18 cellular contexts compared by ENCODE assay signal in genomic region chr1:29549001-29549400, GRCh38.
"Had no signal": no experiment of that assay in that cellular context is flagged by ENCODE, and none has a peak within 500 bp of the region (broad histone marks: within the 10 kb centered on the region; RNA-seq: fewer than 3 reads in every experiment).

No MANE protein-coding gene starts in this region.

- H3K27me3 Mint-ChIP-seq: activated CD4-positive, alpha-beta T cell treated with anti-CD3 and anti-CD28 coated beads for 36 hours; activated naive CD8-positive, alpha-beta T cell treated with anti-CD3 and anti-CD28 coated beads, Interleukin-2, amount 10 ng/mL, durations not matched to agents 7 days and 5 days had no signal

- DNase-seq: activated CD4-positive, alpha-beta T cell treated with anti-CD3 and anti-CD28 coated beads for 36 hours; activated CD4-positive, alpha-beta T cell treated with anti-CD3 and anti-CD28 coated beads, Interleukin-2, amount 50 U/mL, for 48 hours; activated naive CD4-positive, alpha-beta T cell; activated naive CD8-positive, alpha-beta T cell treated with anti-CD3 and anti-CD28 coated beads, Interleukin-2, amount 10 ng/mL, durations not matched to agents 7 days and 5 days; body of pancreas; erythroblast; foreskin melanocyte; hypothalamus; left lung; nucleus accumbens; stimulated activated CD4-positive, alpha-beta T cell treated with anti-CD3 and anti-CD28 coated beads, Interleukin-12 subunit alpha, Interleukin-12 subunit beta, amount 100 ng/mL, for 4 hours; stimulated activated CD4-positive, alpha-beta T cell treated with anti-CD3 and anti-CD28 coated beads, Interleukin-1b, Interleukin-23, amount 100 ng/mL, for 48 hours; stimulated activated naive CD4-positive, alpha-beta T cell treated with Interleukin-2 at 50 U/mL for 16 hours; substantia nigra; transverse colon had no signal

- H3K4me1 Mint-ChIP-seq: activated CD4-positive, alpha-beta T cell treated with anti-CD3 and anti-CD28 coated beads for 36 hours; activated naive CD8-positive, alpha-beta T cell treated with anti-CD3 and anti-CD28 coated beads, Interleukin-2, amount 10 ng/mL, durations not matched to agents 7 days and 5 days; mesothelial cell of epicardium had no signal

- H3K27ac Mint-ChIP-seq: activated CD4-positive, alpha-beta T cell treated with anti-CD3 and anti-CD28 coated beads for 36 hours; activated naive CD8-positive, alpha-beta T cell treated with anti-CD3 and anti-CD28 coated beads, Interleukin-2, amount 10 ng/mL, durations not matched to agents 7 days and 5 days; mesothelial cell of epicardium; WTC11 had no signal

- H3K36me3 Mint-ChIP-seq: activated naive CD8-positive, alpha-beta T cell treated with anti-CD3 and anti-CD28 coated beads, Interleukin-2, amount 10 ng/mL, durations not matched to agents 7 days and 5 days; mesothelial cell of epicardium; natural killer cell treated with Interleukin-12 subunit alpha and Interleukin-12 subunit beta and Interleukin-15 and Interleukin-18, amount 100 ng/mL, for 72 hours; WTC11 had no signal

- H3K9me3 Mint-ChIP-seq: activated naive CD8-positive, alpha-beta T cell treated with anti-CD3 and anti-CD28 coated beads, Interleukin-2, amount 10 ng/mL, durations not matched to agents 7 days and 5 days; mesothelial cell of epicardium; natural killer cell treated with Interleukin-12 subunit alpha and Interleukin-12 subunit beta and Interleukin-15 and Interleukin-18, amount 100 ng/mL, for 72 hours; WTC11 had no signal

- H3K4me3 Mint-ChIP-seq: activated CD4-positive, alpha-beta T cell treated with anti-CD3 and anti-CD28 coated beads for 36 hours; activated naive CD8-positive, alpha-beta T cell treated with anti-CD3 and anti-CD28 coated beads, Interleukin-2, amount 10 ng/mL, durations not matched to agents 7 days and 5 days; mesothelial cell of epicardium; natural killer cell treated with Interleukin-12 subunit alpha and Interleukin-12 subunit beta and Interleukin-15 and Interleukin-18, amount 100 ng/mL, for 72 hours; WTC11 had no signal
